In genomic region chr4:181611033-181611711, GRCh38 we compare ENCODE assay signal across 29 cellular contexts.
"Had no signal": no experiment of that assay in that cellular context is flagged by ENCODE, and none has a peak within 500 bp of the region (broad histone marks: within the 10 kb centered on the region; RNA-seq: fewer than 3 reads in every experiment).

No MANE protein-coding gene starts in this region.

- FAIRE-seq: TTC549 had no signal

- H3K36me3 ChIP-seq: adrenal gland, ascending aorta, brain microvascular endothelial cell, heart right ventricle, ovary, prostate gland, sigmoid colon, stomach, suprapubic skin, tibial artery had no signal

- H3K9me3 ChIP-seq: adrenal gland, ascending aorta, heart right ventricle, mucosa of descending colon, ovary, prostate gland, sigmoid colon, stomach, suprapubic skin, tibial artery had no signal

- H3K27me3 ChIP-seq: adrenal gland, ascending aorta, brain microvascular endothelial cell, heart right ventricle, ovary, sigmoid colon, stomach, suprapubic skin, tibial artery had no signal

- H3K27ac ChIP-seq: adrenal gland, ascending aorta, brain microvascular endothelial cell, heart right ventricle, ovary, prostate gland, sigmoid colon, stomach, suprapubic skin, tibial artery, VCaP had no signal

- H3K4me3 ChIP-seq: adrenal gland, ascending aorta, heart right ventricle, mucosa of descending colon, ovary, prostate gland, sigmoid colon, stomach, suprapubic skin, tibial artery had no signal

- DNase-seq: activated CD4-positive, alpha-beta T cell treated with anti-CD3 and anti-CD28 coated beads for 48 hours; activated CD4-positive, alpha-beta T cell treated with anti-CD3 and anti-CD28 coated beads, Interleukin-2, amount 50 U/mL, for 48 hours; activated CD8-positive, alpha-beta memory T cell treated with anti-CD3 and anti-CD28 coated beads for 24 hours; activated effector memory CD4-positive, alpha-beta T cell treated with Interleukin-2 at 50 U/mL for 16 hours; activated naive CD4-positive, alpha-beta T cell treated with Interleukin-2 at 50 U/mL for 16 hours; activated naive CD8-positive, alpha-beta T cell treated with anti-CD3 and anti-CD28 coated beads for 36 hours; adrenal gland; brain microvascular endothelial cell; cortex of kidney; effector memory CD8-positive, alpha-beta T cell; erythroblast; foreskin fibroblast; heart right ventricle; left ventricle myocardium superior; mucosa of descending colon; ovary; sigmoid colon; stimulated activated CD4-positive, alpha-beta T cell treated with anti-CD3 and anti-CD28 coated beads, Interleukin-15, amount 100 ng/mL, for 24 hours; stimulated activated CD4-positive, alpha-beta T cell treated with anti-CD3 and anti-CD28 coated beads, Interleukin-2, amount 100 ng/mL, for 24 hours; stimulated activated naive B cell treated with anti-CD40 and anti-IgM and Interleukin-4, amounts not matched to agents 10 μg/mL and 1 μg/mL and 100 μg/mL, for 72 hours; stomach; T-helper 9 cell; tibial artery had no signal

- H3K4me1 ChIP-seq: adrenal gland, ascending aorta, heart right ventricle, prostate gland, sigmoid colon, suprapubic skin, tibial artery had no signal

- ATAC-seq: effector memory CD8-positive, alpha-beta T cell; heart right ventricle; left ventricle myocardium superior; mucosa of descending colon; natural killer cell treated with Interleukin-12 subunit alpha and Interleukin-12 subunit beta and Interleukin-15 and Interleukin-18, amount 100 ng/mL, for 72 hours; stimulated activated naive B cell treated with anti-CD40 and anti-IgM and Interleukin-4, amounts not matched to agents 10 μg/mL and 1 μg/mL and 100 μg/mL, for 72 hours had no signal
